In the genomic region with DNA sequence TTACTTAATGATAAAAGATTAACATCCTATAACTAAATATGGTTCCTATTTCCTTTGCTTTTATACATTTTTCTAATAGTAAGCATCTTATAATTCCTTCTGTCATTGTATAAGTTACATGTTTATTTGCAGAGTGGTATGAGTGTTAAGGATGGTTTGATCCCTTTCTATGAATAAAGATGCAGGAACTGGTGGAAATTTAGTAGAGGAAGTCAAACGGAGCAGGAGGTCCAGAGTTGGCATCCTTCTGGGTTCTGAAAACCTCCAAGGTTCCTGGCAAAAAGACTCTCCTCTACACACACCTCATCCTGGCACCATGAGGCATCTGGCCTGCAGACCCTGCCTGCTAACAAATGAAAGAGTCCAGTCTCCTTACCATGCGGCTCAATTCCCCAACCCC, we compare ENCODE assay signal across 20 cellular contexts.
"Had no signal": no experiment of that assay in that cellular context is flagged by ENCODE, and none has a peak within 500 bp of the region (broad histone marks: within the 10 kb centered on the region; RNA-seq: fewer than 3 reads in every experiment).

No MANE protein-coding gene starts in this region.

- H3K36me3 ChIP-seq: WERI-Rb-1 had no signal

- ATAC-seq: activated CD8-positive, alpha-beta T cell treated with anti-CD3 and anti-CD28 coated beads, Interleukin-2, amount 10 ng/mL, durations not matched to agents 7 days and 5 days had no signal

- DNase-seq: activated CD4-positive, alpha-beta T cell treated with anti-CD3 and anti-CD28 coated beads for 4 hours; activated CD4-positive, alpha-beta T cell treated with anti-CD3 and anti-CD28 coated beads, Interleukin-2, amount 50 U/mL, for 4 hours; activated CD8-positive, alpha-beta memory T cell treated with anti-CD3 and anti-CD28 coated beads, Interleukin-2, amount 50 U/mL, for 48 hours; activated CD8-positive, alpha-beta T cell treated with anti-CD3 and anti-CD28 coated beads, Interleukin-2, amount 10 ng/mL, durations not matched to agents 7 days and 5 days; activated naive CD4-positive, alpha-beta T cell treated with anti-CD3 and anti-CD28 coated beads, Interleukin-2, amount 50 U/mL, for 16 hours; activated naive CD8-positive, alpha-beta T cell treated with anti-CD3 and anti-CD28 coated beads, Interleukin-2, amount 10 ng/mL, durations not matched to agents 7 days and 5 days; activated T-cell treated with anti-CD3 and anti-CD28 coated beads, Interleukin-2, amount 50 U/mL, for 1 hour; aorta; central memory CD4-positive, alpha-beta T cell; KG1; NCI-H1048; NCI-H146; NCI-H187 treated with DMSO at 0.1 percent for 48 hours; NCI-H2081 treated with DMSO at 0.1 percent for 48 hours; NCI-H345; NCI-H510A; SIG-M5; T-helper 1 cell; WERI-Rb-1 had no signal

- FAIRE-seq: bronchial epithelial cell had no signal

- H3K27ac ChIP-seq: WERI-Rb-1 had no signal
